In genomic region chr2:8552264-8552913, GRCh38 we compare ENCODE assay signal across 13 cellular contexts.
DNase-seq lines count a peak whose midpoint lies in the region; ATAC-seq and TF ChIP-seq lines count a peak whose summit lies in the region.
"Had no signal": no experiment of that assay in that cellular context is flagged by ENCODE, and none has a peak within 500 bp of the region (broad histone marks: within the 10 kb centered on the region; RNA-seq: fewer than 3 reads in every experiment).

No MANE protein-coding gene starts in this region.

- peaks cover 27% of the 10 kb centered on the region for H3K4me1 Mint-ChIP-seq in activated T-cell treated with anti-CD3 and anti-CD28 coated beads, Interleukin-2, amount 50 U/mL, for 72 hours (ENCODE audit: low read depth)
- H3K4me1 Mint-ChIP-seq in GM23338: peaks cover 9% of the 10 kb centered on the region; the same call in 2 of the 3 replicates

- peak overlapping the region; percentile 75 for H3K9ac ChIP-seq in OCI-LY1 (ENCODE audit: low read length)

- H4K20me1 ChIP-seq in GM23338 (replicated peaks; ENCODE audit: insufficient read depth) (no peaks in the 10 kb centered on the region), OCI-LY1 (ENCODE audit: insufficient read depth, low read length) (no peaks in the 10 kb centered on the region), hepatocyte (ENCODE audit: insufficient read depth, poor library complexity, severe bottlenecking) (no peaks in the 10 kb centered on the region)

- peaks cover 6% of the 10 kb centered on the region; the same call in 1 of the 2 replicates for H3K9me2 ChIP-seq in GM23338 (ENCODE audit: insufficient read depth)
- no peaks in the 10 kb centered on the region for H3K9me2 ChIP-seq in OCI-LY1 (ENCODE audit: low read depth, low read length)
- no peaks in the 10 kb centered on the region for H3K9me2 ChIP-seq in hepatocyte (replicated peaks; ENCODE audit: insufficient read depth)

- intact Hi-C loops in sigmoid colon (cut with DNase I): no loop called here

- H2AFZ ChIP-seq in GM23338 (peak overlapping the region; percentile 63; the same call in 1 of the 2 replicates), OCI-LY1 (ENCODE audit: low read length) (no peak overlapping the region), hepatocyte (no peak overlapping the region)

- H3K4me2 ChIP-seq in GM23338 (no peak overlapping the region), OCI-LY1 (ENCODE audit: low read length) (peak overlapping the region; percentile 72), hepatocyte (no peak overlapping the region)

- H3K9me3 ChIP-seq in OCI-LY1 (ENCODE audit: low read length): no peaks in the 10 kb centered on the region
- no peaks in the 10 kb centered on the region for H3K9me3 ChIP-seq in sigmoid colon
- H3K9me3 ChIP-seq in hepatocyte (ENCODE audit: low read depth): no peaks in the 10 kb centered on the region

- no peak for ATAC-seq in activated T-cell treated with anti-CD3 and anti-CD28 coated beads, Interleukin-2, amount 50 U/mL, for 72 hours (replicated peaks in 1 of 2)
- ATAC-seq in GM23338: no peak
- ATAC-seq: right cardiac atrium had no signal

- H3K79me2 ChIP-seq in GM23338 (replicated peaks; ENCODE audit: insufficient read depth) (no peaks in the 10 kb centered on the region), OCI-LY1 (ENCODE audit: insufficient read depth, low read length) (peaks cover 12% of the 10 kb centered on the region), hepatocyte (no peaks in the 10 kb centered on the region)

- no peak for DNase-seq in activated T-cell treated with anti-CD3 and anti-CD28 coated beads, Interleukin-2, amount 50 U/mL, for 72 hours
- no peak for DNase-seq in activated T-cell treated with anti-CD3 and anti-CD28 coated beads, Interleukin-2, amount 50 U/mL, for 48 hours
- no peak for DNase-seq in GM23338 (ENCODE audit: low spot score)
- DNase-seq in sigmoid colon: peak; percentile 29
- DNase-seq in H4 (ENCODE audit: low spot score): no peak
- DNase-seq in hepatocyte (ENCODE audit: low spot score): no peak
- DNase-seq in NCI-H1694 (lab: John Stamatoyannopoulos, UW): no peak
- DNase-seq: anterior cingulate cortex, hippocampal formation, MM.1S, NCI-H524 treated with DMSO at 0.1 percent for 48 hours had no signal

- TF ChIP-seq EP300 in sigmoid colon (IDR thresholded peaks at IDR 0.05): no peak

- no peak for TF ChIP-seq POLR2A in sigmoid colon (IDR thresholded peaks at IDR 0.05)

- no peaks in the 10 kb centered on the region for H3K4me1 ChIP-seq in GM23338 (ENCODE audit: insufficient read depth)
- peaks cover 91% of the 10 kb centered on the region for H3K4me1 ChIP-seq in OCI-LY1 (ENCODE audit: insufficient read depth, low read length, severe bottlenecking)
- H3K4me1 ChIP-seq in sigmoid colon: no peaks in the 10 kb centered on the region
- no peaks in the 10 kb centered on the region for H3K4me1 ChIP-seq in hepatocyte (ENCODE audit: insufficient read depth)

- H3K27ac Mint-ChIP-seq in activated T-cell treated with anti-CD3 and anti-CD28 coated beads, Interleukin-2, amount 50 U/mL, for 72 hours: no peak overlapping the region
- no peak overlapping the region; the same call in 1 of the 2 replicates for H3K27ac Mint-ChIP-seq in GM23338

- WGBS in sigmoid colon, 2 donors: 88 to 95% methylated on average over 18 of the region's 18 CpGs
- 94% methylated on average over 18 of the region's 18 CpGs for WGBS in hepatocyte (ENCODE audit: low lambda C conversion rate, missing lambda C conversion rate)

- H3K4me3 ChIP-seq in GM23338: no peak overlapping the region
- peak overlapping the region; percentile 61 for H3K4me3 ChIP-seq in OCI-LY1 (ENCODE audit: low read depth, low read length, poor library complexity, severe bottlenecking)
- no peak overlapping the region for H3K4me3 ChIP-seq in sigmoid colon
- H3K4me3 ChIP-seq in hepatocyte: no peak overlapping the region

- no peaks in the 10 kb centered on the region for H3K27me3 ChIP-seq in GM23338 (ENCODE audit: insufficient read depth)
- no peaks in the 10 kb centered on the region for H3K27me3 ChIP-seq in OCI-LY1 (ENCODE audit: insufficient read depth, low read length)
- H3K27me3 ChIP-seq in sigmoid colon: no peaks in the 10 kb centered on the region
- no peaks in the 10 kb centered on the region for H3K27me3 ChIP-seq in hepatocyte

- no peak for TF ChIP-seq CTCF in GM23338 (conservative IDR thresholded peaks at IDR 0.05; ENCODE audit: low read depth in 2 of 2)
- TF ChIP-seq CTCF in OCI-LY1 (IDR thresholded peaks at IDR 0.05; ENCODE audit: low read length): no peak
- no peak for TF ChIP-seq CTCF in sigmoid colon (IDR thresholded peaks at IDR 0.05)
- no peak for TF ChIP-seq CTCF in hepatocyte (IDR thresholded peaks at IDR 0.05; ENCODE audit: poor library complexity)

- peak overlapping the region; percentile 7 to 11 for H3K4me3 Mint-ChIP-seq in activated T-cell treated with anti-CD3 and anti-CD28 coated beads, Interleukin-2, amount 50 U/mL, for 72 hours
- no peak overlapping the region for H3K4me3 Mint-ChIP-seq in GM23338

- H3F3A ChIP-seq in GM23338 (replicated peaks; ENCODE audit: low read depth) (no peaks in the 10 kb centered on the region), OCI-LY1 (ENCODE audit: insufficient read depth, low read length) (no peaks in the 10 kb centered on the region)

- no peaks in the 10 kb centered on the region for H3K36me3 Mint-ChIP-seq in activated T-cell treated with anti-CD3 and anti-CD28 coated beads, Interleukin-2, amount 50 U/mL, for 72 hours (ENCODE audit: insufficient read depth in 2 of 2)
- H3K36me3 Mint-ChIP-seq in GM23338 (ENCODE audit: low read depth): no peaks in the 10 kb centered on the region; the same call in 2 of the 3 replicates

- H3K9me3 Mint-ChIP-seq in activated T-cell treated with anti-CD3 and anti-CD28 coated beads, Interleukin-2, amount 50 U/mL, for 72 hours: no peaks in the 10 kb centered on the region
- H3K9me3 Mint-ChIP-seq in GM23338: no peaks in the 10 kb centered on the region

- H3K27me3 Mint-ChIP-seq in activated T-cell treated with anti-CD3 and anti-CD28 coated beads, Interleukin-2, amount 50 U/mL, for 72 hours (ENCODE audit: low read depth): no peaks in the 10 kb centered on the region
- peaks cover 6% of the 10 kb centered on the region for H3K27me3 Mint-ChIP-seq in GM23338 (ENCODE audit: insufficient read depth, low read depth, poor library complexity)

- no peak overlapping the region for H3K27ac ChIP-seq in GM23338 (ENCODE audit: low read depth)
- peak overlapping the region; percentile 98 for H3K27ac ChIP-seq in OCI-LY1 (ENCODE audit: low read depth, low read length, poor library complexity, severe bottlenecking)
- H3K27ac ChIP-seq in sigmoid colon: no peak overlapping the region
- no peak overlapping the region for H3K27ac ChIP-seq in hepatocyte

- H3K36me3 ChIP-seq in GM23338 (ENCODE audit: insufficient read depth) (no peaks in the 10 kb centered on the region), OCI-LY1 (ENCODE audit: insufficient read depth, low read length) (peaks cover 26% of the 10 kb centered on the region), sigmoid colon (no peaks in the 10 kb centered on the region), hepatocyte (replicated peaks; ENCODE audit: insufficient read depth, low read depth) (no peaks in the 10 kb centered on the region)

TF ChIP-seq in GM23338, 12 proteins besides CTCF, POLR2A, EP300 and RAD21 (continues in another document):
- TF ChIP-seq ZNF114 (CRISPR knock-in tag; IDR thresholded peaks at IDR 0.05): no peak
- TF ChIP-seq POLR2AphosphoS5 (IDR thresholded peaks at IDR 0.05; ENCODE audit: low read depth): no peak
- no peak for TF ChIP-seq EZH2phosphoT487 (IDR thresholded peaks at IDR 0.05; ENCODE audit: unreplicated experiment)
- no peak for TF ChIP-seq REST (IDR thresholded peaks at IDR 0.05; ENCODE audit: unreplicated experiment)
- TF ChIP-seq ZNF331 (CRISPR knock-in tag; IDR thresholded peaks at IDR 0.05; ENCODE audit: low read depth): no peak
- no peak for TF ChIP-seq STAT1 (IDR thresholded peaks at IDR 0.05; ENCODE audit: unreplicated experiment)
- TF ChIP-seq ETS1 (IDR thresholded peaks at IDR 0.05): no peak
- no peak for TF ChIP-seq NANOG (IDR thresholded peaks at IDR 0.05; ENCODE audit: borderline replicate concordance)
- no peak for TF ChIP-seq CREB1 (CRISPR knock-in tag; IDR thresholded peaks at IDR 0.05; ENCODE audit: low read depth)
- no peak for TF ChIP-seq JUNB (IDR thresholded peaks at IDR 0.05; ENCODE audit: unreplicated experiment)
